ENCODE assay signal across 8 cellular contexts in the genomic region with DNA sequence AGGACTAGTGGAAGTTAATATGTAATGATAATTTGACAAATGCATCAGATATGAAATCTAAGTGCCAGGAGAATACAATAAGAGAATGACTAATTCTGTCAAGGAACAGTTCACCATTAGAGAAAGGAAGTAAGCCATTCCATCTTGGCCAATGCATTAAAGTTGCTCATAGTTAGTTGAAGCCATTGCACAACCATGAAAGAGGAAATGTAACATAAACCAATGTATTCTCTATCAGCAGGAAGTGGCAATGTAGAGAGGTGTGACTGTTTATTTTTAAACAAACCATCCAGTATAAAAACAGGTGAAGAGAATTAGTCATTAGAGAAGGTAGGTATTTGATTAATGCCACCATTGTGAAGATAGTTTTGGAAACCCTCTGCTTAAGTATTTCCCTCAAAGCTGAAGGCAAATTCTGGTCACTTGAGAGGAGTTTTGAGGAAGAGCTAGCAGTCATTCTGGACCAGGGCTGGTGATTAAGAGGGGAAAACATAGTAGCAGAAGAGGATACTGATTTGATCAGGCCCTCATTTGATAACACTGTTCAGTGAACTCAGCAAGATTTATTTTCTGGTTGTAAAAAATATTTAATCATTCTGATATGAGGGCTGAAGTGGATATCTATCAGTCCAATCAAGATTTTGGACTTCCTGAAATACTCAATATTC. TPM values are rescaled to one million over a fixed set of nuclear protein-coding genes. Genes with fewer than 3 reads are reported as not detected.
A peak's percentile ranks its signal among the peaks of the same experiment; 100 is the strongest.
DNase-seq lines count a peak whose midpoint lies in the region; ATAC-seq and TF ChIP-seq lines count a peak whose summit lies in the region.

No MANE protein-coding gene starts in this region.

- no peak overlapping the region for H3K23ac ChIP-seq in mesenchymal stem cell (ENCODE audit: low read length in 2 of 2)

- H3K4ac ChIP-seq in mesenchymal stem cell (ENCODE audit: low read depth in 1 of 2, low read length in 2 of 2), result no peak overlapping the region

- peak overlapping the region; percentile 16 for H3K9ac ChIP-seq in mesenchymal stem cell (ENCODE audit: low read length)

- H3K27me3 Mint-ChIP-seq in activated CD4-positive, alpha-beta memory T cell treated with anti-CD3 and anti-CD28 coated beads, Interleukin-2, amount 10 ng/mL, durations not matched to agents 7 days and 5 days, result no peaks in the 10 kb centered on the region
- H3K27me3 Mint-ChIP-seq in progenitor cell of endocrine pancreas, result no peaks in the 10 kb centered on the region

- peak; percentile 35 for DNase-seq in GM06990 (ENCODE audit: extremely low read depth, insufficient read length)
- peak; percentile 88 for DNase-seq in HS-5 (ENCODE audit: low read depth)
- no peak for DNase-seq in activated CD4-positive, alpha-beta memory T cell treated with anti-CD3 and anti-CD28 coated beads, Interleukin-2, amount 10 ng/mL, durations not matched to agents 7 days and 5 days
- peak; percentile 81 for DNase-seq in mesenchymal stem cell
- no peak for DNase-seq in NK-92 treated with Interleukin-12 subunit alpha and Interleukin-12 subunit beta, amount 100 ng/mL, for 24 hours (lab: John Stamatoyannopoulos, UW)
- no peak for DNase-seq in progenitor cell of endocrine pancreas (ENCODE audit: low spot score, unreplicated experiment)

- CTCF ChIA-PET in activated CD4-positive, alpha-beta memory T cell treated with anti-CD3 and anti-CD28 coated beads, Interleukin-2, amount 10 ng/mL, durations not matched to agents 7 days and 5 days (lab: Charles Lee), result interaction anchor here (1.5 kb wide), 2 partner anchors 12 to 49 kb away, joined by 3 to 5 read pairs; no protein-coding TSS in a partner anchor

- no peak overlapping the region for H2AFZ ChIP-seq in mesenchymal stem cell (ENCODE audit: low read depth, low read length)

- H3K27ac Mint-ChIP-seq in activated CD4-positive, alpha-beta memory T cell treated with anti-CD3 and anti-CD28 coated beads, Interleukin-2, amount 10 ng/mL, durations not matched to agents 7 days and 5 days, result peak overlapping the region; percentile 82
- no peak overlapping the region for H3K27ac Mint-ChIP-seq in progenitor cell of endocrine pancreas

- ATAC-seq in HG02759 (IDR thresholded peaks at IDR 0.05; ENCODE audit: unreplicated experiment) (no peak), HG02970 (IDR thresholded peaks at IDR 0.05; ENCODE audit: low FRiP score, unreplicated experiment) (no peak)

- peaks cover 2% of the 10 kb centered on the region for H3K79me1 ChIP-seq in mesenchymal stem cell (replicated peaks; ENCODE audit: low read length, poor library complexity, severe bottlenecking)

- H3K9me3 ChIP-seq in mesenchymal stem cell (ENCODE audit: control insufficient read depth, low read length), result no peaks in the 10 kb centered on the region

- no peak overlapping the region for H3K4me3 ChIP-seq in GM06990 (replicated peaks; ENCODE audit: low read depth, low read length)
- no peak overlapping the region for H3K4me3 ChIP-seq in mesenchymal stem cell (ENCODE audit: insufficient read depth in 1 of 2, low read depth in 1 of 2, low read length in 2 of 2)

- no peak overlapping the region for H3K18ac ChIP-seq in mesenchymal stem cell (ENCODE audit: low read depth in 1 of 2, low read length in 2 of 2)

- H3K4me1 ChIP-seq in mesenchymal stem cell (ENCODE audit: control insufficient read depth, insufficient read depth, low read depth, low read length), result peaks cover 4% of the 10 kb centered on the region

- no peak overlapping the region for H2BK5ac ChIP-seq in mesenchymal stem cell (ENCODE audit: low read depth, low read length, poor library complexity, severe bottlenecking)

- H3K36me3 ChIP-seq in GM06990 (ENCODE audit: control insufficient read depth, insufficient read depth, low read length), result no peaks in the 10 kb centered on the region
- no peaks in the 10 kb centered on the region for H3K36me3 ChIP-seq in mesenchymal stem cell (ENCODE audit: control insufficient read depth in 1 of 2, insufficient read depth in 2 of 2, low read depth in 1 of 2, low read length in 2 of 2)

- no peak overlapping the region for H3K14ac ChIP-seq in mesenchymal stem cell (ENCODE audit: low read length in 2 of 2)

- H3K9me3 Mint-ChIP-seq in activated CD4-positive, alpha-beta memory T cell treated with anti-CD3 and anti-CD28 coated beads, Interleukin-2, amount 10 ng/mL, durations not matched to agents 7 days and 5 days, result no peaks in the 10 kb centered on the region
- H3K9me3 Mint-ChIP-seq in progenitor cell of endocrine pancreas (ENCODE audit: low read depth), result no peaks in the 10 kb centered on the region

- peaks cover 6% of the 10 kb centered on the region for H3K36me3 Mint-ChIP-seq in activated CD4-positive, alpha-beta memory T cell treated with anti-CD3 and anti-CD28 coated beads, Interleukin-2, amount 10 ng/mL, durations not matched to agents 7 days and 5 days (ENCODE audit: low read depth)
- H3K36me3 Mint-ChIP-seq in progenitor cell of endocrine pancreas (ENCODE audit: insufficient read depth), result no peaks in the 10 kb centered on the region

- no peak for TF ChIP-seq CTCF in GM06990 (IDR thresholded peaks at IDR 0.05; ENCODE audit: insufficient read depth, low read length, poor library complexity, severe bottlenecking)
- TF ChIP-seq CTCF in progenitor cell of endocrine pancreas (IDR thresholded peaks at IDR 0.05; ENCODE audit: unreplicated experiment), result no peak

- no peak overlapping the region for H2BK12ac ChIP-seq in mesenchymal stem cell (ENCODE audit: low read length in 2 of 2)

- H2BK15ac ChIP-seq in mesenchymal stem cell (ENCODE audit: low read depth, poor library complexity, severe bottlenecking), result no peak overlapping the region

- H3K4me1 Mint-ChIP-seq in activated CD4-positive, alpha-beta memory T cell treated with anti-CD3 and anti-CD28 coated beads, Interleukin-2, amount 10 ng/mL, durations not matched to agents 7 days and 5 days, result peaks cover 34% of the 10 kb centered on the region
- H3K4me1 Mint-ChIP-seq in progenitor cell of endocrine pancreas (ENCODE audit: low read depth), result peaks cover 8% of the 10 kb centered on the region

- H2AK5ac ChIP-seq in mesenchymal stem cell (ENCODE audit: low read length, severe bottlenecking), result peak overlapping the region; percentile 69

- no peak overlapping the region for H4K91ac ChIP-seq in mesenchymal stem cell (ENCODE audit: low read length)

- H3K4me3 Mint-ChIP-seq in activated CD4-positive, alpha-beta memory T cell treated with anti-CD3 and anti-CD28 coated beads, Interleukin-2, amount 10 ng/mL, durations not matched to agents 7 days and 5 days, result no peak overlapping the region
- H3K4me3 Mint-ChIP-seq in progenitor cell of endocrine pancreas (ENCODE audit: low read depth), result no peak overlapping the region

- H4K8ac ChIP-seq in mesenchymal stem cell (ENCODE audit: low read length), result no peak overlapping the region

- peak overlapping the region; percentile 71 for H3K27ac ChIP-seq in mesenchymal stem cell (ENCODE audit: low read length, poor library complexity, severe bottlenecking)

- H3K4me2 ChIP-seq in mesenchymal stem cell (ENCODE audit: low read length, poor library complexity, severe bottlenecking), result no peak overlapping the region

- POLR2A ChIA-PET in activated CD4-positive, alpha-beta memory T cell treated with anti-CD3 and anti-CD28 coated beads, Interleukin-2, amount 10 ng/mL, durations not matched to agents 7 days and 5 days (lab: Charles Lee), result interaction anchor here (0.6 to 4.0 kb wide), 8 partner anchors 9 to 181 kb away, joined by 3 to 43 read pairs (median 3); partner anchors contain the start of genes ANXA2 and ICE2

- H2BK120ac ChIP-seq in mesenchymal stem cell (ENCODE audit: low read depth, low read length), result peak overlapping the region; percentile 49

- H3K27me3 ChIP-seq in GM06990 (replicated peaks; ENCODE audit: control insufficient read depth, insufficient read depth, low read length) (no peaks in the 10 kb centered on the region), mesenchymal stem cell (ENCODE audit: control insufficient read depth in 1 of 2, insufficient read depth in 1 of 2, low read length in 2 of 2) (no peaks in the 10 kb centered on the region)

RNA-seq across cellular contexts. Expression of gene ANXA2, which starts 10.8 kb away (rescaled TPM):
- total RNA-seq in activated CD4-positive, alpha-beta memory T cell treated with anti-CD3 and anti-CD28 coated beads, Interleukin-2, amount 10 ng/mL, durations not matched to agents 7 days and 5 days, result 100 to 1,000 TPM; 558 to 566 TPM
- polyA plus RNA-seq in mesenchymal stem cell (2013, experiment 1 of 2), result 2,051 TPM
- polyA plus RNA-seq in mesenchymal stem cell (2013, experiment 2 of 2), result 2,053 TPM
- 311 and 366 TPM in 2 replicates for total RNA-seq in progenitor cell of endocrine pancreas

Comparison
In these comparisons a context has a peak if more than half of its experiments do, and no peak if none do; other contexts are left out.
1. DNase-seq: peak in GM06990 (single experiment), HS-5 (single experiment) and mesenchymal stem cell (single experiment); none in activated CD4-positive, alpha-beta memory T cell treated with anti-CD3 and anti-CD28 coated beads, Interleukin-2, amount 10 ng/mL, durations not matched to agents 7 days and 5 days (single experiment), NK-92 treated with Interleukin-12 subunit alpha and Interleukin-12 subunit beta, amount 100 ng/mL, for 24 hours (single experiment) and progenitor cell of endocrine pancreas (single experiment).